1 cellular context compared by ENCODE assay signal in the genomic region with DNA sequence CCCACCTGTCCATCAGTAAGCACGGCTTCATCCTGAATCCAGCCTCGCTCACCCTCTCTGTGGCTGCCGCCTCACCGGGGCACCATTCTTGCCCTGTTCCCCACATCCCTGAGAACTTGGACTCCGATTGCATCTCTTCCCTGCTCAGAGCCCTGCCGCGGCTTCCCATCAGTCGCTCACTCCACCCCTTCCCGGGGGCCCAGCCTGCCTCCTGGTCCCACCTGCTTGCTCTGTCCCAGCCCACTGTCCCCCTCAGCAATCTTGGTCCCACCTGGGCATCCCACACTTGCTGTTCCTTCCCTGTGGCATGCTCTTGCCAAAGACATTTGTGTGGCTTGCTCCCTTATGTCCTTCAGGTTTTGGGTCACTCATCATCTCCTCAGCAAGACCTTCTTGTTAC.
TF ChIP-seq lines count a peak whose summit lies in the region.

No MANE protein-coding gene starts in this region.

TF ChIP-seq in HepG2, 621 proteins besides CTCF, POLR2A, EP300 and RAD21:
- no peak for TF ChIP-seq MED8 (CRISPR knock-in tag; IDR thresholded peaks at IDR 0.05; ENCODE audit: insufficient replicate concordance)
- peak; percentile 81 for TF ChIP-seq AGO2 (optimal IDR thresholded peaks at IDR 0.05; ENCODE audit: low read depth, low read length)
- TF ChIP-seq, protein P1, sequence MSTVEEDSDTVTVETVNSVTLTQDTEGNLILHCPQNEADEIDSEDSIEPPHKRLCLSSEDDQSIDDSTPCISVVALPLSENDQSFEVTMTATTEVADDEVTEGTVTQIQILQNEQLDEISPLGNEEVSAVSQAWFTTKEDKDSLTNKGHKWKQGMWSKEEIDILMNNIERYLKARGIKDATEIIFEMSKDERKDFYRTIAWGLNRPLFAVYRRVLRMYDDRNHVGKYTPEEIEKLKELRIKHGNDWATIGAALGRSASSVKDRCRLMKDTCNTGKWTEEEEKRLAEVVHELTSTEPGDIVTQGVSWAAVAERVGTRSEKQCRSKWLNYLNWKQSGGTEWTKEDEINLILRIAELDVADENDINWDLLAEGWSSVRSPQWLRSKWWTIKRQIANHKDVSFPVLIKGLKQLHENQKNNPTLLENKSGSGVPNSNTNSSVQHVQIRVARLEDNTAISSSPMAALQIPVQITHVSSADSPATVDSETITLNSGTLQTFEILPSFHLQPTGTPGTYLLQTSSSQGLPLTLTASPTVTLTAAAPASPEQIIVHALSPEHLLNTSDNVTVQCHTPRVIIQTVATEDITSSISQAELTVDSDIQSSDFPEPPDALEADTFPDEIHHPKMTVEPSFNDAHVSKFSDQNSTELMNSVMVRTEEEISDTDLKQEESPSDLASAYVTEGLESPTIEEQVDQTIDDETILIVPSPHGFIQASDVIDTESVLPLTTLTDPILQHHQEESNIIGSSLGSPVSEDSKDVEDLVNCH (CRISPR knock-in tag; IDR thresholded peaks at IDR 0.05): no peak
- TF ChIP-seq NONO (IDR thresholded peaks at IDR 0.05): no peak
- TF ChIP-seq NONO (CRISPR knock-in tag; conservative IDR thresholded peaks at IDR 0.05): 0 out of 2 replicates have a peak, but pooled peaks have one; percentile 46
